8 cellular contexts compared by ENCODE assay signal in the genomic region with DNA sequence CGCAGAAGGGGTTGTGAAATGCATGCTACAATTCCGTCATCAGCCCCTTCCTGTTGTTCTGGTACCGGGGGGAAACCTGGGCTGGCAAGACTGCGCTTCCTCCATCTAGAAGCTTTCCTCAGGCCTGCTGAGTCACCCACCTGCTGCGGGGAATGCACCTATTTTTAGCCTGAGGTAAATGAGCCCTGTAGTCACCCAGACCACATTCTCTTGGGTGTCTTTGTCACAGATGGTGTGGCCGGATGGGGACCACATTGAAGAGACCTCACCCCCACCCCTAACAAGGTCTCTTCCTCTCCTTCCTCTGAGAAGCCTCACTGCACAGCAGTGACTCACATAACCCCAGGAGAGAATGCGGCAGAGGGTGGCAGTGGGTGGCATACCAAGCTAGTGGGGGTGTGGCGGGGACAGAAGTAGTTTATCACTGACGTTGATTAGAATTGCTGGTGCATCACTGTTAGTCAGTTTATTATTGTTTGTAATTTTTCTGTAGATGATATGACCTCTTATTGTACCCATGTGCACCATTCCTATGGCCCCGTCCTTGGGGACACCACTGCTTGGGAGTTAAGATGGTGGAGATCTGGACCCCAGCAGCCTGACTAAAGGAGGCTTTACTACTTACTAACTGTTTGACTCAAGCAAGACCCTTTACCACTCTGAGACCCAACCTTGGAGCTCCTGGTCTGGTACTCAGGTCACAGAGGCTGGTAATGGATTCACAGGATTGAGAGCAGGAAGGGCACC.
DNase-seq lines count a peak whose midpoint lies in the region; ATAC-seq and TF ChIP-seq lines count a peak whose summit lies in the region.

No MANE protein-coding gene starts in this region.

- no peaks in the 10 kb centered on the region for H3K9me3 Mint-ChIP-seq in activated CD4-positive, alpha-beta T cell treated with anti-CD3 and anti-CD28 coated beads, Interleukin-2, amount 10 ng/mL, durations not matched to agents 7 days and 5 days
- no peaks in the 10 kb centered on the region for H3K9me3 Mint-ChIP-seq in effector memory CD8-positive, alpha-beta T cell

- no peak for TF ChIP-seq CTCF in esophagus muscularis mucosa (IDR thresholded peaks at IDR 0.05)

- peak overlapping the region; percentile 88 for H3K27ac Mint-ChIP-seq in activated CD4-positive, alpha-beta T cell treated with anti-CD3 and anti-CD28 coated beads, Interleukin-2, amount 10 ng/mL, durations not matched to agents 7 days and 5 days
- peak overlapping the region; percentile 86 for H3K27ac Mint-ChIP-seq in effector memory CD8-positive, alpha-beta T cell

- H3K4me3 ChIP-seq in esophagus muscularis mucosa = no peak overlapping the region

- H3K4me3 Mint-ChIP-seq in activated CD4-positive, alpha-beta T cell treated with anti-CD3 and anti-CD28 coated beads, Interleukin-2, amount 10 ng/mL, durations not matched to agents 7 days and 5 days = peak overlapping the region; percentile 21
- H3K4me3 Mint-ChIP-seq in effector memory CD8-positive, alpha-beta T cell = peak overlapping the region; percentile 51 to 75

- no peaks in the 10 kb centered on the region for H3K27me3 ChIP-seq in esophagus muscularis mucosa

- H3K4me1 ChIP-seq in esophagus muscularis mucosa = peaks cover 17 to 22% (median 19%) of the 10 kb centered on the region in 4 donors

- TF ChIP-seq EP300 in esophagus muscularis mucosa (IDR thresholded peaks at IDR 0.05) = no peak

- H3K4me1 Mint-ChIP-seq in activated CD4-positive, alpha-beta T cell treated with anti-CD3 and anti-CD28 coated beads, Interleukin-2, amount 10 ng/mL, durations not matched to agents 7 days and 5 days = peaks cover 48% of the 10 kb centered on the region
- peaks cover 53 to 58% of the 10 kb centered on the region in 2 donors for H3K4me1 Mint-ChIP-seq in effector memory CD8-positive, alpha-beta T cell (ENCODE audit: low read depth in 2 of 2)

- WGBS in esophagus muscularis mucosa = 79% methylated on average over 10 of the region's 10 CpGs

- intact Hi-C loops in esophagus muscularis mucosa (cut with DNase I) = loop anchor here (5.0 kb wide), 2 partner anchors 57 to 83 kb away; a partner anchor contains a TSS

- CTCF ChIA-PET in activated CD4-positive, alpha-beta T cell treated with anti-CD3 and anti-CD28 coated beads, Interleukin-2, amount 10 ng/mL, durations not matched to agents 7 days and 5 days (lab: Charles Lee) = interaction anchor here (0.9 to 6.4 kb wide), 10 partner anchors 8 to 88 kb away, joined by 3 to 37 read pairs (median 4); no protein-coding TSS in a partner anchor

- no peaks in the 10 kb centered on the region for H3K27me3 Mint-ChIP-seq in activated CD4-positive, alpha-beta T cell treated with anti-CD3 and anti-CD28 coated beads, Interleukin-2, amount 10 ng/mL, durations not matched to agents 7 days and 5 days
- no peaks in the 10 kb centered on the region for H3K27me3 Mint-ChIP-seq in effector memory CD8-positive, alpha-beta T cell

- peak; percentile 76 for DNase-seq in DMS53 (lab: John Stamatoyannopoulos, UW)
- peak; percentile 99 for DNase-seq in HT1080 (ENCODE audit: low read depth)
- DNase-seq in activated CD4-positive, alpha-beta T cell treated with anti-CD3 and anti-CD28 coated beads, Interleukin-2, amount 10 ng/mL, durations not matched to agents 7 days and 5 days = peak; percentile 90
- peak; percentile 87 to 90 (median 88) for DNase-seq in effector memory CD8-positive, alpha-beta T cell
- DNase-seq in stimulated activated CD4-positive, alpha-beta T cell treated with anti-CD3 and anti-CD28 coated beads, Interleukin-2, amount 100 ng/mL, for 24 hours = peak; percentile 84 to 85
- no peak for DNase-seq in esophagus muscularis mucosa (ENCODE audit: extremely low spot score)
- no peak for DNase-seq in COR-L47 (lab: John Stamatoyannopoulos, UW)

- ATAC-seq in GM21447 (IDR thresholded peaks at IDR 0.05; ENCODE audit: unreplicated experiment) = peak; percentile 83
- ATAC-seq in effector memory CD8-positive, alpha-beta T cell (replicated peaks) = peak; percentile 95

- POLR2A ChIA-PET in activated CD4-positive, alpha-beta T cell treated with anti-CD3 and anti-CD28 coated beads, Interleukin-2, amount 10 ng/mL, durations not matched to agents 7 days and 5 days (lab: Charles Lee) = no interaction called here

- H3K36me3 ChIP-seq in esophagus muscularis mucosa = no peaks in the 10 kb centered on the region

- TF ChIP-seq POLR2A in esophagus muscularis mucosa (IDR thresholded peaks at IDR 0.05; ENCODE audit: low read depth) = no peak

- no peaks in the 10 kb centered on the region for H3K9me3 ChIP-seq in esophagus muscularis mucosa

- H3K27ac ChIP-seq in esophagus muscularis mucosa (replicated peaks in 1 of 4) = no peak overlapping the region

- no peaks in the 10 kb centered on the region for H3K36me3 Mint-ChIP-seq in activated CD4-positive, alpha-beta T cell treated with anti-CD3 and anti-CD28 coated beads, Interleukin-2, amount 10 ng/mL, durations not matched to agents 7 days and 5 days (ENCODE audit: low read depth)
- H3K36me3 Mint-ChIP-seq in effector memory CD8-positive, alpha-beta T cell (ENCODE audit: insufficient read depth) = peaks cover 19% of the 10 kb centered on the region

Comparison
In these comparisons a context has a peak if more than half of its experiments do, and no peak if none do; other contexts are left out.
1. DNase-seq: peak in DMS53 (single experiment), HT1080 (single experiment), activated CD4-positive, alpha-beta T cell treated with anti-CD3 and anti-CD28 coated beads, Interleukin-2, amount 10 ng/mL, durations not matched to agents 7 days and 5 days (single experiment), effector memory CD8-positive, alpha-beta T cell (3 of 3) and stimulated activated CD4-positive, alpha-beta T cell treated with anti-CD3 and anti-CD28 coated beads, Interleukin-2, amount 100 ng/mL, for 24 hours (2 of 2); none in esophagus muscularis mucosa (single experiment) and COR-L47 (single experiment).